In the genomic region with DNA sequence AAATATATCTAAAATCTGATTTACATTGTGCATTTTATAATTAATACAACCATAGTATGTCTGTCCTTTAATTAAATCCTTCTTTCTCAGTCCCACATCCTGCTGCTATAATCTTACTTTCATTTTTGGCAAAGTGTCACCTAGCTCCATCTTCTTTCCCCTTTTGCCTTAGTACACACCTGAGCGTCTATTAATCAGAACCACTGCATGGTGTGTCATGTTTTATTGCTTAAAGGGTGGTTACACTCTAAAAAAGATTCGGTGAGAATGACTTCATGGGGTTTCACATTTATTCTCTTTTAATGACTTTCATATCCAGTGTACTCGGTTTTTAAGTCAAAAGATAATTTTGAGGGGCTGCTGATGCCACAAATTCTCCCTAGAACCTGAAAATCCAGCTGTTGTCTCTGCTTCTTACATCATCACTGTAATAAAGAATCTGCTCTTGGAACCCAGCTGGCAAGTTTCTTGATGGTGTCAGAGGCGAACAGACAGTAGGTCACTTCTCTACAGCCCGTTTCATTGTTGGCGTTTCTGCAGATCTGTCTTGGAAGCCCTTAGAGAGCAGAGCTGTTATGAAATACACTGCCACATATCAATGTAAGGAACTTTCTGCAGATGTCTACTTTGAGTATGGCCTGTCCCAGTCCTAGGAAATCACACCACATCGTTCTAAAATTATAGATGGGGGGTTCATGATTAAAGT, we compare ENCODE assay signal across 21 cellular contexts.
DNase-seq lines count a peak whose midpoint lies in the region; ATAC-seq lines count a peak whose summit lies in the region.
"Had no signal": no experiment of that assay in that cellular context is flagged by ENCODE, and none has a peak within 500 bp of the region (broad histone marks: within the 10 kb centered on the region; RNA-seq: fewer than 3 reads in every experiment).

No MANE protein-coding gene starts in this region.

- peak overlapping the region in 5 of 8 donors; percentile 19 to 48 (median 42) for H3K27ac Mint-ChIP-seq in CD8-positive, alpha-beta memory T cell
- H3K27ac Mint-ChIP-seq in effector memory CD8-positive, alpha-beta T cell = peak overlapping the region in 1 of 2 donors; percentile 71
- H3K27ac Mint-ChIP-seq in memory B cell = peak overlapping the region; percentile 60
- H3K27ac Mint-ChIP-seq: B cell had no signal

- peaks cover 31 to 54% (median 47%) of the 10 kb centered on the region in 3 donors for H3K4me1 Mint-ChIP-seq in CD8-positive, alpha-beta memory T cell
- H3K4me1 Mint-ChIP-seq in effector memory CD8-positive, alpha-beta T cell (ENCODE audit: low read depth in 2 of 2) = peaks cover 18 to 33% of the 10 kb centered on the region in 2 donors
- peaks cover 28% of the 10 kb centered on the region for H3K4me1 Mint-ChIP-seq in memory B cell
- H3K4me1 Mint-ChIP-seq: neural crest cell had no signal

- H3K27me3 Mint-ChIP-seq in CD8-positive, alpha-beta memory T cell = no peaks in the 10 kb centered on the region
- H3K27me3 Mint-ChIP-seq in effector memory CD8-positive, alpha-beta T cell = no peaks in the 10 kb centered on the region
- H3K27me3 Mint-ChIP-seq in memory B cell = no peaks in the 10 kb centered on the region
- H3K27me3 Mint-ChIP-seq: B cell had no signal

- peak; percentile 25 for DNase-seq in DMS79 treated with DMSO at 0.1 percent for 48 hours (lab: John Stamatoyannopoulos, UW)
- DNase-seq in DMS79 (lab: John Stamatoyannopoulos, UW) = no peak
- no peak for DNase-seq in CD8-positive, alpha-beta memory T cell
- DNase-seq in effector memory CD8-positive, alpha-beta T cell = no peak
- DNase-seq in memory B cell (ENCODE audit: low spot score in 2 of 2) = no peak
- DNase-seq in HK-2 (ENCODE audit: unreplicated experiment) = no peak
- no peak for DNase-seq in DMS 273 treated with DMSO at 0.1 percent for 48 hours (lab: John Stamatoyannopoulos, UW)
- DNase-seq: activated CD4-positive, alpha-beta T cell treated with anti-CD3 and anti-CD28 coated beads for 48 hours; activated CD8-positive, alpha-beta memory T cell treated with anti-CD3 and anti-CD28 coated beads, Interleukin-2, amount 50 U/mL, for 4 hours; Caco-2; left lung; NCI-H1092 treated with DMSO at 0.1 percent for 48 hours; NCI-H526; SHP77 treated with DMSO at 0.1 percent for 48 hours; stimulated activated CD4-positive, alpha-beta T cell treated with anti-CD3 and anti-CD28 coated beads, Interleukin-4, amount 100 ng/mL, for 24 hours had no signal

- no peaks in the 10 kb centered on the region for H3K9me3 ChIP-seq in CD8-positive, alpha-beta memory T cell (ENCODE audit: low read length)
- H3K9me3 ChIP-seq: Caco-2, left lung, prostate gland had no signal

- no peak overlapping the region for H3K27ac ChIP-seq in CD8-positive, alpha-beta memory T cell (ENCODE audit: low read depth, low read length)
- H3K27ac ChIP-seq: 22Rv1, left lung, prostate gland had no signal

- H3K4me3 ChIP-seq in CD8-positive, alpha-beta memory T cell (ENCODE audit: low read length) = no peak overlapping the region
- H3K4me3 ChIP-seq: left lung, prostate gland had no signal

- peak overlapping the region in 4 of 7 donors; percentile 7 to 37 (median 10) for H3K4me3 Mint-ChIP-seq in CD8-positive, alpha-beta memory T cell
- peak overlapping the region in 1 of 2 donors; percentile 39 for H3K4me3 Mint-ChIP-seq in effector memory CD8-positive, alpha-beta T cell
- H3K4me3 Mint-ChIP-seq in memory B cell = no peak overlapping the region
- H3K4me3 Mint-ChIP-seq: B cell, neural crest cell had no signal

- ATAC-seq in effector memory CD8-positive, alpha-beta T cell (replicated peaks) = peak; percentile 26
- ATAC-seq in memory B cell (ENCODE audit: low read depth) (no peak), HG02885 (IDR thresholded peaks at IDR 0.05; ENCODE audit: poor library complexity, unreplicated experiment) (no peak)
- ATAC-seq: esophagus mucosa, left lung had no signal

- peaks cover 0 to 7% (median 2%) of the 10 kb centered on the region in 3 donors for H3K36me3 Mint-ChIP-seq in CD8-positive, alpha-beta memory T cell
- H3K36me3 Mint-ChIP-seq in effector memory CD8-positive, alpha-beta T cell (ENCODE audit: insufficient read depth) = no peaks in the 10 kb centered on the region
- peaks cover 6% of the 10 kb centered on the region for H3K36me3 Mint-ChIP-seq in memory B cell

- peaks cover 3% of the 10 kb centered on the region for H3K4me1 ChIP-seq in CD8-positive, alpha-beta memory T cell (ENCODE audit: insufficient read depth, low read length)
- H3K4me1 ChIP-seq: Caco-2, left lung, prostate gland had no signal

- POLR2A ChIA-PET in CD8-positive, alpha-beta memory T cell (lab: Charles Lee) = interaction anchor here (0.7 kb wide), 1 partner anchor 9 kb away, joined by 3 read pairs; no protein-coding TSS in a partner anchor

- no peaks in the 10 kb centered on the region for H3K36me3 ChIP-seq in CD8-positive, alpha-beta memory T cell (ENCODE audit: insufficient read depth, low read length)
- H3K36me3 ChIP-seq: prostate gland had no signal

- CTCF ChIA-PET in CD8-positive, alpha-beta memory T cell (lab: Charles Lee) = interaction anchor here (0.5 to 1.6 kb wide), 5 partner anchors 9 to 284 kb away, joined by 3 to 6 read pairs (median 3); no protein-coding TSS in a partner anchor

- H3K27me3 ChIP-seq in CD8-positive, alpha-beta memory T cell (ENCODE audit: insufficient read depth, low read length, poor library complexity, severe bottlenecking) = no peaks in the 10 kb centered on the region
- H3K27me3 ChIP-seq: left lung had no signal

- no peaks in the 10 kb centered on the region for H3K9me3 Mint-ChIP-seq in CD8-positive, alpha-beta memory T cell
- no peaks in the 10 kb centered on the region for H3K9me3 Mint-ChIP-seq in effector memory CD8-positive, alpha-beta T cell
- no peaks in the 10 kb centered on the region for H3K9me3 Mint-ChIP-seq in memory B cell
- H3K9me3 Mint-ChIP-seq: neural crest cell had no signal
